In the genomic region with DNA sequence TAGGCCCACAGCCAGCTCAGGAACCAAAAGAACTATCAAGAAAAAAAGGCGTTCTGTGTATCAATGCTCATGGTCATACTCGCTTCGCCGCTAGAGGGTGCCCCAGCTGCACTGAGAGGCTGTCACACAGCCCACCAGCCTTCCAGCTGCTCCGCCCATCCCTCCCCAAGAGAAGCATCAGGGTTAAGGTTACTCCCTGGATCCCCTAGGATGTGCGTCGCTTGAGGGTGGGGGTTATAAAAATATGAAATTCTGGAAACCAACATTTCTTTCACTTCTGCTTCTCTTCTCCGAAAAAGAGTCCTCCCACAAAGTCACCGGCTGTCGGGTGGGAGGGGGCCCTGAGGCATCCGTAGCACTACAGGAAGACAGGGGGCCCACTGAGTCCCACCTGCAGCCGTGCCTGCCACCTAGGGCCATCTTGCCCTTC, we compare ENCODE assay signal across 8 cellular contexts. TPM values are rescaled to one million over a fixed set of nuclear protein-coding genes. Genes with fewer than 3 reads are reported as not detected.
A peak's percentile ranks its signal among the peaks of the same experiment; 100 is the strongest.
DNase-seq lines count a peak whose midpoint lies in the region; ATAC-seq, FAIRE-seq and TF ChIP-seq lines count a peak whose summit lies in the region.

No MANE protein-coding gene starts in this region.

- peak in 11 of 14 donors; percentile 15 to 67 (median 51) for DNase-seq in C1 segment of cervical spinal cord (lab: John Stamatoyannopoulos, UW)
- peak; percentile 81 to 96 for DNase-seq in HAP-1 (ENCODE audit: low spot score in 2 of 2)
- peak; percentile 51 for DNase-seq in NCI-H460 (ENCODE audit: extremely low read depth, low read depth)
- peak; percentile 89 for DNase-seq in activated CD4-positive, CD25-positive, alpha-beta regulatory T cell treated with anti-CD3 and anti-CD28 coated beads, Interleukin-2, amount 50 U/mL, for 72 hours
- DNase-seq in cerebellar cortex (ENCODE audit: low spot score): peak; percentile 83
- no peak for DNase-seq in keratinocyte (ENCODE audit: low read depth, low spot score)
- DNase-seq in stimulated activated CD4-positive, alpha-beta T cell treated with anti-CD3 and anti-CD28 coated beads, Interleukin-12 subunit alpha, Interleukin-12 subunit beta, amount 100 ng/mL, for 4 hours: peak; percentile 90

- peak overlapping the region; percentile 72 for H3K9ac ChIP-seq in keratinocyte (ENCODE audit: control insufficient read depth, extremely low read depth, insufficient read depth, low read length)

- FAIRE-seq in keratinocyte (lab: Jason Lieb, UNC): peak; percentile 86

- H4K20me1 ChIP-seq in keratinocyte (ENCODE audit: control insufficient read depth, extremely low read depth, insufficient read depth, low read length): no peaks in the 10 kb centered on the region

- no peaks in the 10 kb centered on the region for H3K79me2 ChIP-seq in keratinocyte (ENCODE audit: control insufficient read depth, insufficient read depth, low read length)

- H3K9me1 ChIP-seq in keratinocyte (ENCODE audit: control insufficient read depth, extremely low read depth, insufficient read depth, low read length): no peaks in the 10 kb centered on the region

- H3K4me1 ChIP-seq in HAP-1 (peaks cover 9% of the 10 kb centered on the region), keratinocyte (ENCODE audit: control insufficient read depth, extremely low read depth, insufficient read depth, low read length) (peaks cover 27% of the 10 kb centered on the region)

- H3K4me3 ChIP-seq in HAP-1: peak overlapping the region; percentile 69
- peak overlapping the region in 2 of 3 experiments; percentile 59 to 81 for H3K4me3 ChIP-seq in keratinocyte (ENCODE audit: control insufficient read depth in 2 of 3, extremely low read depth in 1 of 3, insufficient read depth in 2 of 3, low read depth in 1 of 3, low read length in 3 of 3)

- in situ Hi-C loops in HAP-1 (cut with MboI; ENCODE audit: low sequenced_read_pairs): loop anchor here (10.0 kb wide), 1 partner anchor 134 kb away; no protein-coding TSS in a partner anchor

- H2AFZ ChIP-seq in keratinocyte (ENCODE audit: control insufficient read depth, low read length): no peak overlapping the region

- dilution Hi-C loops in keratinocyte (cut with MboI; ENCODE audit: extremely low pct_ligation_motif_present, low sequenced_read_pairs): no loop called here

- H3K4me2 ChIP-seq in keratinocyte (ENCODE audit: control insufficient read depth, extremely low read depth, insufficient read depth, low read depth, low read length): peak overlapping the region; percentile 68

- H3K27ac ChIP-seq in keratinocyte (ENCODE audit: control insufficient read depth, insufficient read depth, low read length): no peak overlapping the region

- H3K27me3 ChIP-seq in HAP-1 (ENCODE audit: low read depth) (no peaks in the 10 kb centered on the region), keratinocyte (ENCODE audit: control insufficient read depth, extremely low read depth, insufficient read depth, low read length) (peaks cover 20% of the 10 kb centered on the region)

- peak; percentile 93 to 97 (median 95) for TF ChIP-seq CTCF in keratinocyte (optimal IDR thresholded peaks at IDR 0.05 in 1 of 3, IDR thresholded peaks at IDR 0.05 in 1 of 3, conservative IDR thresholded peaks at IDR 0.05 in 1 of 3; ENCODE audit: extremely low read depth in 1 of 3, insufficient read depth in 2 of 3, low read length in 3 of 3)

- no peaks in the 10 kb centered on the region for H3K9me3 ChIP-seq in HAP-1
- H3K9me3 ChIP-seq in keratinocyte (ENCODE audit: control insufficient read depth, low read depth, low read length): no peaks in the 10 kb centered on the region

- no peak for ATAC-seq in HG03439 (IDR thresholded peaks at IDR 0.05; ENCODE audit: unreplicated experiment)

- H3K36me3 ChIP-seq in HAP-1 (replicated peaks) (peaks cover 46% of the 10 kb centered on the region), keratinocyte (ENCODE audit: control insufficient read depth in 2 of 2, extremely low read depth in 1 of 2, insufficient read depth in 2 of 2, low read length in 2 of 2) (peaks cover 0 to 2% of the 10 kb centered on the region in 2 experiments)

RNA-seq across cellular contexts. Expression of a gene that starts 1.7 kb away (rescaled TPM):
- 29.3 and 31.8 TPM in 2 replicates for total RNA-seq in NCI-H460 (2014; rRNA removed; shearing (Covaris generic))
- 27.1 and 29.3 TPM in 2 replicates for polyA plus RNA-seq in NCI-H460 (2014; cell fraction: nucleus; rRNA removed)
- polyA plus RNA-seq in keratinocyte: 4.1 to 9.5 TPM (median 4.4 TPM) in 3 replicates
- 1.2 TPM for polyA plus RNA-seq in keratinocyte (2011; ENCODE audit: low read depth)
- polyA plus RNA-seq in keratinocyte (2011; cell fraction: cytosol; rRNA removed): 3.5 and 7.1 TPM in 2 replicates
- polyA plus RNA-seq in keratinocyte (2011; cell fraction: nucleus; rRNA removed): 11.4 and 16.0 TPM in 2 replicates
- polyA plus RNA-seq in keratinocyte (2012; ENCODE audit: low replicate concordance): 5.7 and 17.2 TPM in 2 replicates
- 12.7 to 38.8 TPM (median 15.1 TPM) in 3 replicates for polyA minus RNA-seq in keratinocyte
- polyA minus RNA-seq in keratinocyte (2011; cell fraction: cytosol; rRNA and poly(A)+ RNA removed): 45.8 TPM
- 25.0 and 27.4 TPM in 2 replicates for polyA minus RNA-seq in keratinocyte (2011; cell fraction: nucleus; rRNA and poly(A)+ RNA removed)

RNA-seq across cellular contexts. Expression of a gene that starts 26.5 kb away (rescaled TPM):
- total RNA-seq in NCI-H460 (2014; rRNA removed; shearing (Covaris generic)): 0.12 and 0.37 TPM in 2 replicates
- 0.15 and 0.24 TPM in 2 replicates for polyA plus RNA-seq in NCI-H460 (2014; cell fraction: nucleus; rRNA removed)
- 0.03 to 0.14 TPM (median 0.09 TPM) in 3 replicates for polyA plus RNA-seq in keratinocyte
- not detected for polyA plus RNA-seq in keratinocyte (2011; ENCODE audit: low read depth)
- polyA plus RNA-seq in keratinocyte (2011; cell fraction: cytosol; rRNA removed): 0.05 and 0.14 TPM in 2 replicates
- polyA plus RNA-seq in keratinocyte (2011; cell fraction: nucleus; rRNA removed): 0.42 and 0.67 TPM in 2 replicates
- 0.08 and 0.09 TPM in 2 replicates for polyA plus RNA-seq in keratinocyte (2012; ENCODE audit: low replicate concordance)
- polyA minus RNA-seq in keratinocyte: 0.07 to 0.13 TPM in 2 of 3 replicates, not detected in the other
- polyA minus RNA-seq in keratinocyte (2011; cell fraction: cytosol; rRNA and poly(A)+ RNA removed): 0.58 TPM
- 0.21 and 0.85 TPM in 2 replicates for polyA minus RNA-seq in keratinocyte (2011; cell fraction: nucleus; rRNA and poly(A)+ RNA removed)
